ENCODE assay signal across 8 cellular contexts in genomic region chr1:185559684-185560310, GRCh38.
DNase-seq lines count a peak whose midpoint lies in the region; ATAC-seq and TF ChIP-seq lines count a peak whose summit lies in the region.

No MANE protein-coding gene starts in this region.

- peak; percentile 60 for TF ChIP-seq CTCF in retinal pigment epithelial cell (conservative IDR thresholded peaks at IDR 0.05; ENCODE audit: low read depth, low read length)

- H3K4me3 ChIP-seq in retinal pigment epithelial cell (ENCODE audit: low read length): no peak overlapping the region

- ATAC-seq in GM18511 (IDR thresholded peaks at IDR 0.05; ENCODE audit: unreplicated experiment) (peak; percentile 98), HG02884 (IDR thresholded peaks at IDR 0.05; ENCODE audit: unreplicated experiment) (peak; percentile 97)
- ATAC-seq in activated CD8-positive, alpha-beta memory T cell treated with anti-CD3 and anti-CD28 coated beads, Interleukin-2, amount 10 ng/mL, durations not matched to agents 7 days and 5 days: peak; percentile 94

- H3K4me3 Mint-ChIP-seq in activated CD8-positive, alpha-beta memory T cell treated with anti-CD3 and anti-CD28 coated beads, Interleukin-2, amount 10 ng/mL, durations not matched to agents 7 days and 5 days: peak overlapping the region; percentile 48

- CTCF ChIA-PET in activated CD8-positive, alpha-beta memory T cell treated with anti-CD3 and anti-CD28 coated beads, Interleukin-2, amount 10 ng/mL, durations not matched to agents 7 days and 5 days (lab: Charles Lee): interaction anchor here (0.6 to 4.0 kb wide), 29 partner anchors 9 to 266 kb away, joined by 3 to 37 read pairs (median 4); partner anchors contain the start of gene IVNS1ABP

- H3K36me3 Mint-ChIP-seq in activated CD8-positive, alpha-beta memory T cell treated with anti-CD3 and anti-CD28 coated beads, Interleukin-2, amount 10 ng/mL, durations not matched to agents 7 days and 5 days: peaks cover 15% of the 10 kb centered on the region

- H3K27ac Mint-ChIP-seq in activated CD8-positive, alpha-beta memory T cell treated with anti-CD3 and anti-CD28 coated beads, Interleukin-2, amount 10 ng/mL, durations not matched to agents 7 days and 5 days: peak overlapping the region; percentile 94

- no peaks in the 10 kb centered on the region for H3K9me3 Mint-ChIP-seq in activated CD8-positive, alpha-beta memory T cell treated with anti-CD3 and anti-CD28 coated beads, Interleukin-2, amount 10 ng/mL, durations not matched to agents 7 days and 5 days (ENCODE audit: low read depth)

- H3K27me3 Mint-ChIP-seq in activated CD8-positive, alpha-beta memory T cell treated with anti-CD3 and anti-CD28 coated beads, Interleukin-2, amount 10 ng/mL, durations not matched to agents 7 days and 5 days: no peaks in the 10 kb centered on the region

- H3K4me1 Mint-ChIP-seq in activated CD8-positive, alpha-beta memory T cell treated with anti-CD3 and anti-CD28 coated beads, Interleukin-2, amount 10 ng/mL, durations not matched to agents 7 days and 5 days: peaks cover 39% of the 10 kb centered on the region

- DNase-seq in Ammon's horn (ENCODE audit: low spot score) (peak; percentile 75), NCI-H2107 (lab: John Stamatoyannopoulos, UW) (peak; percentile 39), globus pallidus (ENCODE audit: low spot score) (peak; percentile 62), retinal pigment epithelial cell (ENCODE audit: low read depth) (no peak), NCI-H510A (lab: John Stamatoyannopoulos, UW) (no peak)
- DNase-seq in activated CD8-positive, alpha-beta memory T cell treated with anti-CD3 and anti-CD28 coated beads, Interleukin-2, amount 10 ng/mL, durations not matched to agents 7 days and 5 days: peak; percentile 93

Comparison
In these comparisons a context has a peak if more than half of its experiments do, and no peak if none do; other contexts are left out.
1. DNase-seq: peak in Ammon's horn (single experiment), NCI-H2107 (single experiment), activated CD8-positive, alpha-beta memory T cell treated with anti-CD3 and anti-CD28 coated beads, Interleukin-2, amount 10 ng/mL, durations not matched to agents 7 days and 5 days (single experiment) and globus pallidus (single experiment); none in retinal pigment epithelial cell (single experiment) and NCI-H510A (single experiment).
2. Peak in every context shown above with its lines, with median percentiles within 50 percentile points of each other: ATAC-seq.